In the genomic region with DNA sequence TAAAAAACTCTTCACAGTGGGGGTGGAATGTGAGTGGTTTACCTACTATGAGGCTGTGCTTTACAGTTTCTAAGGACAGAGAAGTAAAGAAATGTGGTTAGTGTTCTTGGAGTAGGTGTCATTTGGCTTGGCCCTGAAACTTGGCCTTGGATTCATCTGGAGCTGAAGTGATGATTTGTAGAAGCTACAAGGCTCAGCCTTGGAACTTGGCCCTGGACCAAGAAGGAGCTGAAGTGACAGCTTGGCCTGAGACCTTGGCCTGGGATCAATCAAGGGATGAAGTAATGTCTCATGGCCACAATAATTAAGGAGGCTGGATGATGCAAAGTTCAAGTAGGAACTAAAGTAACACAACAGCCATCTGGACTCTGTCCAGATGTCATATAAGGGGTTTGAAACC, we compare ENCODE assay signal across 6 cellular contexts. TPM values are rescaled to one million over a fixed set of nuclear protein-coding genes. Genes with fewer than 3 reads are reported as not detected.
"Had no signal": no experiment of that assay in that cellular context is flagged by ENCODE, and none has a peak within 500 bp of the region (broad histone marks: within the 10 kb centered on the region; RNA-seq: fewer than 3 reads in every experiment).

No MANE protein-coding gene starts in this region.

RNA-seq across cellular contexts. Expression of a gene that starts 1.7 kb away (rescaled TPM):
- total RNA-seq: HepG2, HT-29, HT1080, IMR-90, K562 had no signal
- polyA plus RNA-seq: HepG2, IgD-negative memory B cell, IMR-90, K562 had no signal
